ENCODE assay signal across 2 cellular contexts in the genomic region with DNA sequence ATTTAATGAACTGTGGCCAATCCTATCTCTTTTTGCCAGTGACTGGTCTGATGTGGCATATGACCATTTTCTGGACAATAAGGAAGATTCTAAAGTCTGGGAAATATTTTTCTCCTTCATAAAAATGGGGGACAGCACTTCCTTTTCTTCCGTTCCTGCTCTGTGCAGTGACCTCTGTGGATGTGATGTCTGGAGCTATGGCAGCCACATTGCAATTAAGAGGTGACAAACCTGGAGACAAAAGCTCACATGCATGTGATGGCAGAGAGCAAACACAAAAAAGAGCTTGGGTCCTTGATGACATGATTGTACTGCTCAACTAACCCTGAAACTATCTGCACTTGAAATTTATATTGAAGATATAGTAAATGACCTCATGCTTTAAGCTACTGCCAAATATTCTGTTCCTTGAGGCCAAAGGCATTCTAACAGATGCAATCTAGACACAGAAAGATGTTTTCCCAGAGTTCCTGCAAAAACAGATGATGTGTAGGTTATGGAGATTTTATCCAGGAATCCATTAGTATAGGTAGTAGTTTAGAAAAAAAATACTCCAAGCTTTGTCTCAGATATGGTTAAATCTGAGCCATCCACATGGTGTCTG.
TF ChIP-seq lines count a peak whose summit lies in the region.

No MANE protein-coding gene starts in this region.

TF ChIP-seq in HCT116, 20 proteins besides CTCF, POLR2A, EP300 and RAD21:
- TF ChIP-seq POLR2AphosphoS5 (IDR thresholded peaks at IDR 0.05; ENCODE audit: low read depth, low read length) (no peak), TCF7L2 (IDR thresholded peaks at IDR 0.05; ENCODE audit: borderline replicate concordance, extremely low read depth, insufficient read depth, insufficient read length) (no peak), ELF1 (IDR thresholded peaks at IDR 0.05; ENCODE audit: borderline replicate concordance, low read depth) (no peak), SP1 (IDR thresholded peaks at IDR 0.05; ENCODE audit: low read depth) (no peak), EZH2phosphoT487 (IDR thresholded peaks at IDR 0.05; ENCODE audit: borderline replicate concordance) (no peak), YY1 (IDR thresholded peaks at IDR 0.05; ENCODE audit: extremely low read depth, insufficient replicate concordance, low read depth, low read length) (no peak)
- TF ChIP-seq, protein P1, sequence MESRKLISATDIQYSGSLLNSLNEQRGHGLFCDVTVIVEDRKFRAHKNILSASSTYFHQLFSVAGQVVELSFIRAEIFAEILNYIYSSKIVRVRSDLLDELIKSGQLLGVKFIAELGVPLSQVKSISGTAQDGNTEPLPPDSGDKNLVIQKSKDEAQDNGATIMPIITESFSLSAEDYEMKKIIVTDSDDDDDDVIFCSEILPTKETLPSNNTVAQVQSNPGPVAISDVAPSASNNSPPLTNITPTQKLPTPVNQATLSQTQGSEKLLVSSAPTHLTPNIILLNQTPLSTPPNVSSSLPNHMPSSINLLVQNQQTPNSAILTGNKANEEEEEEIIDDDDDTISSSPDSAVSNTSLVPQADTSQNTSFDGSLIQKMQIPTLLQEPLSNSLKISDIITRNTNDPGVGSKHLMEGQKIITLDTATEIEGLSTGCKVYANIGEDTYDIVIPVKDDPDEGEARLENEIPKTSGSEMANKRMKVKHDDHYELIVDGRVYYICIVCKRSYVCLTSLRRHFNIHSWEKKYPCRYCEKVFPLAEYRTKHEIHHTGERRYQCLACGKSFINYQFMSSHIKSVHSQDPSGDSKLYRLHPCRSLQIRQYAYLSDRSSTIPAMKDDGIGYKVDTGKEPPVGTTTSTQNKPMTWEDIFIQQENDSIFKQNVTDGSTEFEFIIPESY (IDR thresholded peaks at IDR 0.05; ENCODE audit: extremely low read depth, insufficient replicate concordance, low read length) = no peak
- TF ChIP-seq, protein P2, sequence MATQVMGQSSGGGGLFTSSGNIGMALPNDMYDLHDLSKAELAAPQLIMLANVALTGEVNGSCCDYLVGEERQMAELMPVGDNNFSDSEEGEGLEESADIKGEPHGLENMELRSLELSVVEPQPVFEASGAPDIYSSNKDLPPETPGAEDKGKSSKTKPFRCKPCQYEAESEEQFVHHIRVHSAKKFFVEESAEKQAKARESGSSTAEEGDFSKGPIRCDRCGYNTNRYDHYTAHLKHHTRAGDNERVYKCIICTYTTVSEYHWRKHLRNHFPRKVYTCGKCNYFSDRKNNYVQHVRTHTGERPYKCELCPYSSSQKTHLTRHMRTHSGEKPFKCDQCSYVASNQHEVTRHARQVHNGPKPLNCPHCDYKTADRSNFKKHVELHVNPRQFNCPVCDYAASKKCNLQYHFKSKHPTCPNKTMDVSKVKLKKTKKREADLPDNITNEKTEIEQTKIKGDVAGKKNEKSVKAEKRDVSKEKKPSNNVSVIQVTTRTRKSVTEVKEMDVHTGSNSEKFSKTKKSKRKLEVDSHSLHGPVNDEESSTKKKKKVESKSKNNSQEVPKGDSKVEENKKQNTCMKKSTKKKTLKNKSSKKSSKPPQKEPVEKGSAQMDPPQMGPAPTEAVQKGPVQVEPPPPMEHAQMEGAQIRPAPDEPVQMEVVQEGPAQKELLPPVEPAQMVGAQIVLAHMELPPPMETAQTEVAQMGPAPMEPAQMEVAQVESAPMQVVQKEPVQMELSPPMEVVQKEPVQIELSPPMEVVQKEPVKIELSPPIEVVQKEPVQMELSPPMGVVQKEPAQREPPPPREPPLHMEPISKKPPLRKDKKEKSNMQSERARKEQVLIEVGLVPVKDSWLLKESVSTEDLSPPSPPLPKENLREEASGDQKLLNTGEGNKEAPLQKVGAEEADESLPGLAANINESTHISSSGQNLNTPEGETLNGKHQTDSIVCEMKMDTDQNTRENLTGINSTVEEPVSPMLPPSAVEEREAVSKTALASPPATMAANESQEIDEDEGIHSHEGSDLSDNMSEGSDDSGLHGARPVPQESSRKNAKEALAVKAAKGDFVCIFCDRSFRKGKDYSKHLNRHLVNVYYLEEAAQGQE (IDR thresholded peaks at IDR 0.05; ENCODE audit: low read depth) = no peak
- TF ChIP-seq, protein P3, sequence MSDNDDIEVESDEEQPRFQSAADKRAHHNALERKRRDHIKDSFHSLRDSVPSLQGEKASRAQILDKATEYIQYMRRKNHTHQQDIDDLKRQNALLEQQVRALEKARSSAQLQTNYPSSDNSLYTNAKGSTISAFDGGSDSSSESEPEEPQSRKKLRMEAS (IDR thresholded peaks at IDR 0.05) = no peak

TF ChIP-seq in K562, 482 proteins besides CTCF, POLR2A, EP300 and RAD21:
- TF ChIP-seq ZNF79 (CRISPR knock-in tag; IDR thresholded peaks at IDR 0.05; ENCODE audit: low read depth) (no peak), FIP1L1 (IDR thresholded peaks at IDR 0.05; ENCODE audit: low read depth, low read length, poor library complexity, severe bottlenecking) (no peak), PHB2 (IDR thresholded peaks at IDR 0.05; ENCODE audit: low read depth) (no peak), ZNF239 (CRISPR knock-in tag; IDR thresholded peaks at IDR 0.05) (no peak), U2AF1 (optimal IDR thresholded peaks at IDR 0.05; ENCODE audit: low read depth, low read length) (no peak), HDAC3 (IDR thresholded peaks at IDR 0.05; ENCODE audit: borderline replicate concordance, partially characterized antibody) (peak; percentile 35), GTF2F1 (IDR thresholded peaks at IDR 0.05; ENCODE audit: low read depth, low read length) (no peak), BCOR (IDR thresholded peaks at IDR 0.05) (no peak), RBM25 (IDR thresholded peaks at IDR 0.05; ENCODE audit: low read depth, low read length, severe bottlenecking) (peak; percentile 96)
- TF ChIP-seq, protein P4, sequence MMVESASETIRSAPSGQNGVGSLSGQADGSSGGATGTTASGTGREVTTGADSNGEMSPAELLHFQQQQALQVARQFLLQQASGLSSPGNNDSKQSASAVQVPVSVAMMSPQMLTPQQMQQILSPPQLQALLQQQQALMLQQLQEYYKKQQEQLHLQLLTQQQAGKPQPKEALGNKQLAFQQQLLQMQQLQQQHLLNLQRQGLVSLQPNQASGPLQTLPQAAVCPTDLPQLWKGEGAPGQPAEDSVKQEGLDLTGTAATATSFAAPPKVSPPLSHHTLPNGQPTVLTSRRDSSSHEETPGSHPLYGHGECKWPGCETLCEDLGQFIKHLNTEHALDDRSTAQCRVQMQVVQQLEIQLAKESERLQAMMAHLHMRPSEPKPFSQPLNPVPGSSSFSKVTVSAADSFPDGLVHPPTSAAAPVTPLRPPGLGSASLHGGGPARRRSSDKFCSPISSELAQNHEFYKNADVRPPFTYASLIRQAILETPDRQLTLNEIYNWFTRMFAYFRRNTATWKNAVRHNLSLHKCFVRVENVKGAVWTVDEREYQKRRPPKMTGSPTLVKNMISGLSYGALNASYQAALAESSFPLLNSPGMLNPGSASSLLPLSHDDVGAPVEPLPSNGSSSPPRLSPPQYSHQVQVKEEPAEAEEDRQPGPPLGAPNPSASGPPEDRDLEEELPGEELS (CRISPR knock-in tag; IDR thresholded peaks at IDR 0.05; ENCODE audit: borderline replicate concordance) = 0 out of 2 replicates have a peak, but pooled peaks have one; percentile 52
- TF ChIP-seq, protein P5, sequence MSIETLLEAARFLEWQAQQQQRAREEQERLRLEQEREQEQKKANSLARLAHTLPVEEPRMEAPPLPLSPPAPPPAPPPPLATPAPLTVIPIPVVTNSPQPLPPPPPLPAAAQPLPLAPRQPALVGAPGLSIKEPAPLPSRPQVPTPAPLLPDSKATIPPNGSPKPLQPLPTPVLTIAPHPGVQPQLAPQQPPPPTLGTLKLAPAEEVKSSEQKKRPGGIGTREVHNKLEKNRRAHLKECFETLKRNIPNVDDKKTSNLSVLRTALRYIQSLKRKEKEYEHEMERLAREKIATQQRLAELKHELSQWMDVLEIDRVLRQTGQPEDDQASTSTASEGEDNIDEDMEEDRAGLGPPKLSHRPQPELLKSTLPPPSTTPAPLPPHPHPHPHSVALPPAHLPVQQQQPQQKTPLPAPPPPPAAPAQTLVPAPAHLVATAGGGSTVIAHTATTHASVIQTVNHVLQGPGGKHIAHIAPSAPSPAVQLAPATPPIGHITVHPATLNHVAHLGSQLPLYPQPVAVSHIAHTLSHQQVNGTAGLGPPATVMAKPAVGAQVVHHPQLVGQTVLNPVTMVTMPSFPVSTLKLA (conservative IDR thresholded peaks at IDR 0.05) = peak in 1 of 2 experiments; percentile 38; a peak in 1 of 4 replicates
